In genomic region chr12:106274012-106274411, GRCh38 we compare ENCODE assay signal across 19 cellular contexts. TPM values are rescaled to one million over a fixed set of nuclear protein-coding genes. Genes with fewer than 3 reads are reported as not detected.
A peak's percentile ranks its signal among the peaks of the same experiment; 100 is the strongest.
DNase-seq lines count a peak whose midpoint lies in the region; ATAC-seq, FAIRE-seq and TF ChIP-seq lines count a peak whose summit lies in the region.
"Had no signal": no experiment of that assay in that cellular context is flagged by ENCODE, and none has a peak within 500 bp of the region (broad histone marks: within the 10 kb centered on the region; RNA-seq: fewer than 3 reads in every experiment).

No MANE protein-coding gene starts in this region.

- H3K27me3 ChIP-seq in BLaER1 (no peaks in the 10 kb centered on the region), adrenal gland (no peaks in the 10 kb centered on the region), liver (ENCODE audit: control insufficient read depth in 4 of 4, insufficient read depth in 4 of 4, low read length in 3 of 4) (no peaks in the 10 kb centered on the region), pancreas (no peaks in the 10 kb centered on the region)

- no peak for FAIRE-seq in pancreas (lab: Jason Lieb, UNC)
- FAIRE-seq: A204.1 had no signal

- H4K20me1 ChIP-seq in BLaER1, result no peaks in the 10 kb centered on the region

- H3K9me3 ChIP-seq in BLaER1 (no peaks in the 10 kb centered on the region), adrenal gland (replicated peaks in 1 of 3) (no peaks in the 10 kb centered on the region), liver (ENCODE audit: control insufficient read depth in 4 of 4, low read length in 3 of 4) (no peaks in the 10 kb centered on the region), pancreas (no peaks in the 10 kb centered on the region)

- H3K36me3 ChIP-seq in BLaER1 (no peaks in the 10 kb centered on the region), adrenal gland (replicated peaks in 1 of 2) (no peaks in the 10 kb centered on the region), liver (ENCODE audit: control insufficient read depth in 4 of 4, insufficient read depth in 3 of 4, low read depth in 1 of 4, low read length in 3 of 4) (no peaks in the 10 kb centered on the region), pancreas (no peaks in the 10 kb centered on the region)

- H3K4me3 ChIP-seq in BLaER1 (no peak overlapping the region), adrenal gland (no peak overlapping the region), liver (ENCODE audit: low read depth in 1 of 3, low read length in 3 of 3) (no peak overlapping the region), pancreas (peak overlapping the region in 1 of 4 donors; percentile 5)

- no peak for TF ChIP-seq RAD21 in liver (IDR thresholded peaks at IDR 0.05)

- peaks cover 21% of the 10 kb centered on the region; the same call in 1 of the 2 replicates for H3K4me1 ChIP-seq in BLaER1
- peaks cover 21 to 26% of the 10 kb centered on the region in 2 donors for H3K4me1 ChIP-seq in adrenal gland (replicated peaks in 1 of 2)
- H3K4me1 ChIP-seq in liver (ENCODE audit: control insufficient read depth in 4 of 4, insufficient read depth in 4 of 4, low read length in 3 of 4), result peaks cover 7 to 30% (median 17%) of the 10 kb centered on the region in 4 donors
- peaks cover 33 to 59% (median 43%) of the 10 kb centered on the region in 3 donors for H3K4me1 ChIP-seq in pancreas

- TF ChIP-seq CTCF in adrenal gland (IDR thresholded peaks at IDR 0.05) (no peak), liver (IDR thresholded peaks at IDR 0.05; ENCODE audit: low read depth, low read length, missing input control) (no peak), pancreas (IDR thresholded peaks at IDR 0.05) (no peak)

- ATAC-seq in pancreas, result peak; percentile 29 to 45 (median 32)
- no peak for ATAC-seq in GM18867 (IDR thresholded peaks at IDR 0.05; ENCODE audit: unreplicated experiment)
- no peak for ATAC-seq in HG03460 (IDR thresholded peaks at IDR 0.05; ENCODE audit: unreplicated experiment)

- peak overlapping the region; percentile 28; the same call in 1 of the 2 replicates for H3K4me2 ChIP-seq in BLaER1

- WGBS in adrenal gland, 4 donors, result 46 to 56% (median 52%) methylated on average over 6 of the region's 6 CpGs
- 73% methylated on average over 6 of the region's 6 CpGs for WGBS in liver
- WGBS in pancreas, 2 donors, result 50 to 63% methylated on average over 6 of the region's 6 CpGs

- intact Hi-C loops in adrenal gland (cut with DNase I) (no loop called here), pancreas (cut with DNase I) (no loop called here)

- H3K27ac ChIP-seq in BLaER1 (no peak overlapping the region), adrenal gland (peak overlapping the region in 4 of 5 donors; percentile 1 to 78 (median 66)), liver (ENCODE audit: low read depth in 1 of 2, low read length in 2 of 2) (peak overlapping the region; percentile 86 to 94), pancreas (peak overlapping the region; percentile 64 to 96 (median 92))

- no peak for TF ChIP-seq POLR2A in adrenal gland (IDR thresholded peaks at IDR 0.05)

- peak in 6 of 7 donors; percentile 35 to 61 (median 44) for DNase-seq in adrenal gland
- DNase-seq in pancreas, result no peak
- no peak for DNase-seq in ecto neural progenitor cell (ENCODE audit: low spot score)
- DNase-seq in HuH-7 (ENCODE audit: low spot score), result no peak
- DNase-seq: CD4-positive, CD25-positive, alpha-beta regulatory T cell; EL; HCEC 1CT; KBM-7; NCI-H1048; NCI-H146; NCI-H2081; NCI-H748 treated with DMSO at 0.1 percent for 48 hours; RPMI8226; SIG-M5 had no signal

- H3K9ac ChIP-seq in BLaER1 (no peak overlapping the region), liver (ENCODE audit: low read depth in 1 of 2, low read length in 2 of 2) (peak overlapping the region; percentile 62 to 64)

TF ChIP-seq in liver, 16 proteins besides CTCF, POLR2A, EP300 and RAD21:
- no peak for TF ChIP-seq EGR1 (IDR thresholded peaks at IDR 0.05; ENCODE audit: low read depth in 2 of 2)
- no peak for TF ChIP-seq TAF1 (conservative IDR thresholded peaks at IDR 0.05)
- no peak for TF ChIP-seq HNF4A (conservative IDR thresholded peaks at IDR 0.05)
- TF ChIP-seq NR2F2 (IDR thresholded peaks at IDR 0.05), result no peak
- no peak for TF ChIP-seq MAX (IDR thresholded peaks at IDR 0.05)
- TF ChIP-seq, protein P1, sequence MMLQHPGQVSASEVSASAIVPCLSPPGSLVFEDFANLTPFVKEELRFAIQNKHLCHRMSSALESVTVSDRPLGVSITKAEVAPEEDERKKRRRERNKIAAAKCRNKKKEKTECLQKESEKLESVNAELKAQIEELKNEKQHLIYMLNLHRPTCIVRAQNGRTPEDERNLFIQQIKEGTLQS (IDR thresholded peaks at IDR 0.05), result no peak
- TF ChIP-seq JUND (IDR thresholded peaks at IDR 0.05), result no peak
- TF ChIP-seq RXRA (IDR thresholded peaks at IDR 0.05), result no peak
- TF ChIP-seq SP1 (IDR thresholded peaks at IDR 0.05), result no peak
- no peak for TF ChIP-seq GABPA (IDR thresholded peaks at IDR 0.05 in 1 of 2, conservative IDR thresholded peaks at IDR 0.05 in 1 of 2)
- no peak for TF ChIP-seq HNF4G (IDR thresholded peaks at IDR 0.05)
- TF ChIP-seq, protein P2, sequence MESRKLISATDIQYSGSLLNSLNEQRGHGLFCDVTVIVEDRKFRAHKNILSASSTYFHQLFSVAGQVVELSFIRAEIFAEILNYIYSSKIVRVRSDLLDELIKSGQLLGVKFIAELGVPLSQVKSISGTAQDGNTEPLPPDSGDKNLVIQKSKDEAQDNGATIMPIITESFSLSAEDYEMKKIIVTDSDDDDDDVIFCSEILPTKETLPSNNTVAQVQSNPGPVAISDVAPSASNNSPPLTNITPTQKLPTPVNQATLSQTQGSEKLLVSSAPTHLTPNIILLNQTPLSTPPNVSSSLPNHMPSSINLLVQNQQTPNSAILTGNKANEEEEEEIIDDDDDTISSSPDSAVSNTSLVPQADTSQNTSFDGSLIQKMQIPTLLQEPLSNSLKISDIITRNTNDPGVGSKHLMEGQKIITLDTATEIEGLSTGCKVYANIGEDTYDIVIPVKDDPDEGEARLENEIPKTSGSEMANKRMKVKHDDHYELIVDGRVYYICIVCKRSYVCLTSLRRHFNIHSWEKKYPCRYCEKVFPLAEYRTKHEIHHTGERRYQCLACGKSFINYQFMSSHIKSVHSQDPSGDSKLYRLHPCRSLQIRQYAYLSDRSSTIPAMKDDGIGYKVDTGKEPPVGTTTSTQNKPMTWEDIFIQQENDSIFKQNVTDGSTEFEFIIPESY (IDR thresholded peaks at IDR 0.05), result no peak
- no peak for TF ChIP-seq REST (IDR thresholded peaks at IDR 0.05)
- TF ChIP-seq FOXA2 (IDR thresholded peaks at IDR 0.05), result no peak
- no peak for TF ChIP-seq YY1 (IDR thresholded peaks at IDR 0.05)
- TF ChIP-seq FOXA1 (IDR thresholded peaks at IDR 0.05), result no peak
TF ChIP-seq in liver: peak in this region for 0.

RNA-seq across cellular contexts. Expression of gene CKAP4, which starts 26.2 kb away (rescaled TPM):
- total RNA-seq in adrenal gland (100 to 1,000 TPM in 1 of 8 donors, 10 to 100 TPM in 7; 61.5 to 101 (median 91.5) TPM), liver (10 to 100 TPM; 23.1 to 27.4 TPM), pancreas (10 to 100 TPM; 19.8 to 45.3 (median 28.4) TPM)
- polyA plus RNA-seq in adrenal gland (100 to 1,000 TPM in 1 of 3 donors, 10 to 100 TPM in 2; 11.0 to 101 (median 17.6) TPM), liver (10 to 100 TPM; 13.1 to 28.0 TPM), pancreas (10 to 100 TPM in 1 of 2 donors, 1 to 10 TPM in 1; 5.6 to 14.3 TPM)

RNA-seq across cellular contexts. Expression of gene TCP11L2, which starts 28.5 kb away (rescaled TPM):
- total RNA-seq in adrenal gland, result 10 to 100 TPM; 13.1 to 70.4 (median 39.4) TPM
- 1 to 10 TPM; 2.3 to 10.0 (median 5.8) TPM for polyA plus RNA-seq in adrenal gland
- 10 to 100 TPM in 1 of 2 donors, 1 to 10 TPM in 1; 9.2 to 98.1 TPM for total RNA-seq in liver
- 1 to 10 TPM; 2.5 to 2.6 TPM for polyA plus RNA-seq in liver
- total RNA-seq in pancreas, result 10 to 100 TPM in 4 of 6 donors, 1 to 10 TPM in 2; 7.3 to 24.4 (median 12.9) TPM
- 1 to 10 TPM; 3.5 to 4.6 TPM for polyA plus RNA-seq in pancreas

Comparison
In these comparisons a context has a peak if more than half of its experiments do, and no peak if none do; other contexts are left out.
1. DNase-seq: peak in adrenal gland (6 of 7); none in pancreas (0 of 6), ecto neural progenitor cell (single experiment) and HuH-7 (single experiment).
2. ATAC-seq: peak in pancreas (4 of 4); none in GM18867 (single experiment) and HG03460 (single experiment).